ENCODE assay signal across 17 cellular contexts in genomic region chr9:27940535-27940934, GRCh38.
DNase-seq lines count a peak whose midpoint lies in the region; ATAC-seq and TF ChIP-seq lines count a peak whose summit lies in the region.
"Had no signal": no experiment of that assay in that cellular context is flagged by ENCODE, and none has a peak within 500 bp of the region (broad histone marks: within the 10 kb centered on the region; RNA-seq: fewer than 3 reads in every experiment).

No MANE protein-coding gene starts in this region.

- ATAC-seq in GM18867 (IDR thresholded peaks at IDR 0.05; ENCODE audit: unreplicated experiment), result peak; percentile 73
- ATAC-seq in GM21786 (IDR thresholded peaks at IDR 0.05; ENCODE audit: unreplicated experiment), result peak; percentile 46
- no peak for ATAC-seq in activated CD8-positive, alpha-beta T cell treated with anti-CD3 and anti-CD28 coated beads, Interleukin-2, amount 10 ng/mL, durations not matched to agents 7 days and 5 days

- peaks cover 9% of the 10 kb centered on the region; the same call in 1 of the 2 replicates for H3F3A ChIP-seq in MM.1S (ENCODE audit: insufficient read depth, low read length)

- POLR2A ChIA-PET in activated CD8-positive, alpha-beta T cell treated with anti-CD3 and anti-CD28 coated beads, Interleukin-2, amount 10 ng/mL, durations not matched to agents 7 days and 5 days (lab: Charles Lee), result no interaction called here

- H3K36me3 Mint-ChIP-seq in activated CD8-positive, alpha-beta T cell treated with anti-CD3 and anti-CD28 coated beads, Interleukin-2, amount 10 ng/mL, durations not matched to agents 7 days and 5 days (ENCODE audit: low read depth), result no peaks in the 10 kb centered on the region
- H3K36me3 Mint-ChIP-seq: CD8-positive, alpha-beta memory T cell had no signal

- CTCF ChIA-PET in activated CD8-positive, alpha-beta T cell treated with anti-CD3 and anti-CD28 coated beads, Interleukin-2, amount 10 ng/mL, durations not matched to agents 7 days and 5 days (lab: Charles Lee), result no interaction called here

- no peak for TF ChIP-seq CTCF in MM.1S (IDR thresholded peaks at IDR 0.05; ENCODE audit: low read length)

- no peak overlapping the region for H3K9ac ChIP-seq in MM.1S (ENCODE audit: low read length)
- H3K9ac ChIP-seq: BLaER1 treated with 17β-estradiol and CSF1 and Interleukin-3, amounts not matched to agents 10 nM and 100 nM had no signal

- no peaks in the 10 kb centered on the region for H3K4me1 Mint-ChIP-seq in activated CD8-positive, alpha-beta T cell treated with anti-CD3 and anti-CD28 coated beads, Interleukin-2, amount 10 ng/mL, durations not matched to agents 7 days and 5 days (ENCODE audit: low read depth)
- H3K4me1 Mint-ChIP-seq: B cell; CD8-positive, alpha-beta memory T cell had no signal

- no peak overlapping the region for H2AFZ ChIP-seq in MM.1S (ENCODE audit: low read length)

- no peaks in the 10 kb centered on the region for H3K79me2 ChIP-seq in MM.1S (ENCODE audit: low read length)

- peak; percentile 39 for DNase-seq in MM.1S
- DNase-seq in DMS 273 treated with DMSO at 0.1 percent for 48 hours (lab: John Stamatoyannopoulos, UW), result no peak
- no peak for DNase-seq in activated CD8-positive, alpha-beta T cell treated with anti-CD3 and anti-CD28 coated beads, Interleukin-2, amount 10 ng/mL, durations not matched to agents 7 days and 5 days
- DNase-seq in OCI-M1 (lab: John Stamatoyannopoulos, UW), result no peak
- no peak for DNase-seq in hypothalamus (lab: John Stamatoyannopoulos, UW)
- DNase-seq: CD8-positive, alpha-beta memory T cell; COR-L47; DMS153; DMS79; GDM1; H9; Kasumi-1; KG1 had no signal

- H3K9me3 ChIP-seq in MM.1S (replicated peaks; ENCODE audit: insufficient read depth, low read length), result no peaks in the 10 kb centered on the region
- H3K9me3 ChIP-seq: BLaER1 treated with 17β-estradiol and CSF1 and Interleukin-3, amounts not matched to agents 10 nM and 100 nM had no signal

- H3K9me2 ChIP-seq in MM.1S (replicated peaks; ENCODE audit: insufficient read depth, low read length), result no peaks in the 10 kb centered on the region

- H3K27me3 ChIP-seq in MM.1S (replicated peaks; ENCODE audit: insufficient read depth, low read length), result no peaks in the 10 kb centered on the region
- H3K27me3 ChIP-seq: BLaER1 treated with 17β-estradiol and CSF1 and Interleukin-3, amounts not matched to agents 10 nM and 100 nM had no signal

- H3K9me3 Mint-ChIP-seq in activated CD8-positive, alpha-beta T cell treated with anti-CD3 and anti-CD28 coated beads, Interleukin-2, amount 10 ng/mL, durations not matched to agents 7 days and 5 days (ENCODE audit: insufficient read depth), result no peaks in the 10 kb centered on the region
- H3K9me3 Mint-ChIP-seq: H9 had no signal

- H3K4me3 ChIP-seq in MM.1S (ENCODE audit: low read length), result no peak overlapping the region
- H3K4me3 ChIP-seq: BLaER1 treated with 17β-estradiol and CSF1 and Interleukin-3, amounts not matched to agents 10 nM and 100 nM had no signal

- peaks cover 31% of the 10 kb centered on the region for H3K4me1 ChIP-seq in MM.1S (ENCODE audit: low read length)
- H3K4me1 ChIP-seq: BLaER1 treated with 17β-estradiol and CSF1 and Interleukin-3, amounts not matched to agents 10 nM and 100 nM had no signal

- H3K4me3 Mint-ChIP-seq in activated CD8-positive, alpha-beta T cell treated with anti-CD3 and anti-CD28 coated beads, Interleukin-2, amount 10 ng/mL, durations not matched to agents 7 days and 5 days, result no peak overlapping the region
- H3K4me3 Mint-ChIP-seq: B cell; CD8-positive, alpha-beta memory T cell; H9 had no signal

- peak overlapping the region; percentile 51; the same call in 1 of the 2 replicates for H3K4me2 ChIP-seq in MM.1S (ENCODE audit: low read depth, low read length)
- H3K4me2 ChIP-seq: BLaER1 treated with 17β-estradiol and CSF1 and Interleukin-3, amounts not matched to agents 10 nM and 100 nM had no signal

- no peaks in the 10 kb centered on the region for H4K20me1 ChIP-seq in MM.1S (ENCODE audit: insufficient read depth, low read length)
- H4K20me1 ChIP-seq: BLaER1 treated with 17β-estradiol and CSF1 and Interleukin-3, amounts not matched to agents 10 nM and 100 nM had no signal

- no peak overlapping the region for H3K27ac Mint-ChIP-seq in activated CD8-positive, alpha-beta T cell treated with anti-CD3 and anti-CD28 coated beads, Interleukin-2, amount 10 ng/mL, durations not matched to agents 7 days and 5 days
- H3K27ac Mint-ChIP-seq: B cell; CD8-positive, alpha-beta memory T cell; H9 had no signal

- H3K27me3 Mint-ChIP-seq in activated CD8-positive, alpha-beta T cell treated with anti-CD3 and anti-CD28 coated beads, Interleukin-2, amount 10 ng/mL, durations not matched to agents 7 days and 5 days (ENCODE audit: low read depth), result no peaks in the 10 kb centered on the region
- H3K27me3 Mint-ChIP-seq: B cell; CD8-positive, alpha-beta memory T cell had no signal

- no peaks in the 10 kb centered on the region for H3K36me3 ChIP-seq in MM.1S (replicated peaks; ENCODE audit: insufficient read depth, low read length)
- H3K36me3 ChIP-seq: BLaER1 treated with 17β-estradiol and CSF1 and Interleukin-3, amounts not matched to agents 10 nM and 100 nM had no signal

- H3K27ac ChIP-seq in MM.1S (ENCODE audit: low read length), result peak overlapping the region; percentile 9; the same call in 1 of the 2 replicates
- H3K27ac ChIP-seq: BLaER1 treated with 17β-estradiol and CSF1 and Interleukin-3, amounts not matched to agents 10 nM and 100 nM had no signal
